ENCODE assay signal across 1 cellular context in the genomic region with DNA sequence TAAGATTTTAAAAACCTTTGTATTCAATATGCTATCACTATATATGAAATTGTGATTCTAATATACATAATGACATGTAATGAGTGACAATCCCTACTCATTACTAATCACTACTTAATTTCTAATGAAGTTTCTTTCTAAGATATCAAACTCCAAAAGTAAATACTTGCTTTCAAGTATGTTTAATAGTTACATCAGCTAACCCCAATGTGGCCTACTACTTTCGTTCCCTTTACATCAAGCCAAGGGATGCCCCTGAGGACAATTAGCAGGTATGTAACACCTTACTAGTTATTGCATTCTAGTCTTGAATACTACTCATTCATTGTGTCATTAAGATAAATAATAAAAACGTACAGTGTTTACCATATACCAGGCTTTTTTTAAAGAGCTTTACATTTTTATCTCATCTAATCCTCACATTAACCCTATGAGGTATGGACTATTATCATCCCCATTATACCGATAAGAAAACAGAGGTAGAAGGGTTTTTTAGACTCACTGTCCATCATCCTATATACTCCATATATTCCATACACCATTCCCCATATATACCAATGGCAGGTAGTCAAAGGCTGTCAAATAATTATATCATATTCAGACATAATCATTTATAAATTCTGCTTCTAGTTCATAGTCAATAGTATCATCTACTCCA.
TF ChIP-seq lines count a peak whose summit lies in the region.

No MANE protein-coding gene starts in this region.

TF ChIP-seq in IMR-90, 13 proteins besides CTCF, POLR2A, EP300 and RAD21:
- TF ChIP-seq SMC3 (IDR thresholded peaks at IDR 0.05; ENCODE audit: low read depth, low read length) (no peak), ELK1 (IDR thresholded peaks at IDR 0.05; ENCODE audit: borderline replicate concordance, low read depth, low read length) (no peak), CEBPB (IDR thresholded peaks at IDR 0.05; ENCODE audit: low read depth, low read length) (no peak), RFX5 (IDR thresholded peaks at IDR 0.05; ENCODE audit: low read depth, low read length) (no peak), FOS (IDR thresholded peaks at IDR 0.05; ENCODE audit: low read depth, low read length) (no peak), MXI1 (IDR thresholded peaks at IDR 0.05; ENCODE audit: borderline replicate concordance, low read depth, low read length) (no peak), MAZ (IDR thresholded peaks at IDR 0.05; ENCODE audit: borderline replicate concordance, low read depth, low read length) (no peak), RCOR1 (IDR thresholded peaks at IDR 0.05; ENCODE audit: insufficient replicate concordance, low read length) (no peak), NFE2L2 (IDR thresholded peaks at IDR 0.05; ENCODE audit: low read depth, low read length) (no peak), BHLHE40 (IDR thresholded peaks at IDR 0.05; ENCODE audit: low read depth, low read length) (no peak), CHD1 (IDR thresholded peaks at IDR 0.05; ENCODE audit: low read depth, low read length) (no peak), MAFK (IDR thresholded peaks at IDR 0.05; ENCODE audit: low read depth, low read length) (no peak)
- TF ChIP-seq, protein P1, sequence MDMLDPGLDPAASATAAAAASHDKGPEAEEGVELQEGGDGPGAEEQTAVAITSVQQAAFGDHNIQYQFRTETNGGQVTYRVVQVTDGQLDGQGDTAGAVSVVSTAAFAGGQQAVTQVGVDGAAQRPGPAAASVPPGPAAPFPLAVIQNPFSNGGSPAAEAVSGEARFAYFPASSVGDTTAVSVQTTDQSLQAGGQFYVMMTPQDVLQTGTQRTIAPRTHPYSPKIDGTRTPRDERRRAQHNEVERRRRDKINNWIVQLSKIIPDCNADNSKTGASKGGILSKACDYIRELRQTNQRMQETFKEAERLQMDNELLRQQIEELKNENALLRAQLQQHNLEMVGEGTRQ (IDR thresholded peaks at IDR 0.05; ENCODE audit: low read depth, low read length) = no peak
